ENCODE assay signal across 8 cellular contexts in the genomic region with DNA sequence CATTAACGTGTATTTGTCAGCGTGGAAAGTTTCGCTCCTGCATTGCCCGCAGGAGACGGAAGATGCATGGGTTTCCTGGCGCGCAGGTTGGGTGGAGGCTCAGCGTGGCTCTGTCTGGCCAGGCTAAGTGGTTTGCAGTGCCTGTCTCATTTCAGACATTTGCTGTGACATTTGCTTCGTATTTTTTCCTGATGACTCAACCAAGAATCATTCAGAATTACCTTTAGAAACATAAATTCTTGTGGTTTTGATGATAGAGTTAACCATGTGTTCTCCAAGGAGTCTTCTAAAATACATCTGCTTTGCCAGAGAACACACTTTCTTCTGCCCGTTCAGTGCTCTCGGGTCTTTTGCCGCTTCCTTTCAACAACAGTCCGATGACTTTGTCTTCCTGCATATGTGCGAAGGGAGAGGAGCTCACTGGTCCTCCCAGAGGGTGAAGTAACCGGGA.
DNase-seq lines count a peak whose midpoint lies in the region; ATAC-seq lines count a peak whose summit lies in the region.

No MANE protein-coding gene starts in this region.

- ATAC-seq in activated CD4-positive, CD25-positive, alpha-beta regulatory T cell treated with anti-CD3 and anti-CD28 coated beads, Interleukin-2, amount 50 U/mL, for 24 hours, result peak; percentile 90 to 93
- ATAC-seq in central memory CD8-positive, alpha-beta T cell (replicated peaks; ENCODE audit: extremely low read depth, poor library complexity, severe bottlenecking), result peak; percentile 61
- ATAC-seq in left colon, result no peak
- ATAC-seq in GM19467 (IDR thresholded peaks at IDR 0.05; ENCODE audit: unreplicated experiment), result no peak

- DNase-seq in HT-29 (ENCODE audit: low spot score), result peak; percentile 75
- no peak for DNase-seq in central memory CD8-positive, alpha-beta T cell (ENCODE audit: low spot score in 2 of 2)
- DNase-seq in stimulated activated CD4-positive, alpha-beta T cell treated with anti-CD3 and anti-CD28 coated beads, Interleukin-2, amount 100 ng/mL, for 48 hours, result peak; percentile 55 to 67
- no peak for DNase-seq in left colon
- DNase-seq in NAMALWA (ENCODE audit: low spot score), result no peak
- no peak for DNase-seq in germinal center (ENCODE audit: low spot score)

- peak overlapping the region; percentile 71 for H3K4me3 Mint-ChIP-seq in central memory CD8-positive, alpha-beta T cell

- peak overlapping the region; percentile 91 for H3K27ac Mint-ChIP-seq in central memory CD8-positive, alpha-beta T cell (ENCODE audit: low read depth)

- peaks cover 12% of the 10 kb centered on the region for H3K36me3 Mint-ChIP-seq in central memory CD8-positive, alpha-beta T cell (ENCODE audit: insufficient read depth)

- peaks cover 62% of the 10 kb centered on the region for H3K4me1 Mint-ChIP-seq in central memory CD8-positive, alpha-beta T cell

- no peaks in the 10 kb centered on the region for H3K27me3 Mint-ChIP-seq in central memory CD8-positive, alpha-beta T cell

- intact Hi-C loops in left colon (cut with DNase I, micrococcal nuclease), result no loop called here

- no peaks in the 10 kb centered on the region for H3K9me3 Mint-ChIP-seq in central memory CD8-positive, alpha-beta T cell

Comparison
In these comparisons a context has a peak if more than half of its experiments do, and no peak if none do; other contexts are left out.
1. DNase-seq: peak in HT-29 (single experiment) and stimulated activated CD4-positive, alpha-beta T cell treated with anti-CD3 and anti-CD28 coated beads, Interleukin-2, amount 100 ng/mL, for 48 hours (2 of 2); none in central memory CD8-positive, alpha-beta T cell (0 of 2), left colon (0 of 2), NAMALWA (single experiment) and germinal center (single experiment).
2. ATAC-seq: peak in activated CD4-positive, CD25-positive, alpha-beta regulatory T cell treated with anti-CD3 and anti-CD28 coated beads, Interleukin-2, amount 50 U/mL, for 24 hours (2 of 2) and central memory CD8-positive, alpha-beta T cell (single experiment); none in left colon (single experiment) and GM19467 (single experiment).